Comparison of ENCODE assay signal across 11 cellular contexts in the genomic region with DNA sequence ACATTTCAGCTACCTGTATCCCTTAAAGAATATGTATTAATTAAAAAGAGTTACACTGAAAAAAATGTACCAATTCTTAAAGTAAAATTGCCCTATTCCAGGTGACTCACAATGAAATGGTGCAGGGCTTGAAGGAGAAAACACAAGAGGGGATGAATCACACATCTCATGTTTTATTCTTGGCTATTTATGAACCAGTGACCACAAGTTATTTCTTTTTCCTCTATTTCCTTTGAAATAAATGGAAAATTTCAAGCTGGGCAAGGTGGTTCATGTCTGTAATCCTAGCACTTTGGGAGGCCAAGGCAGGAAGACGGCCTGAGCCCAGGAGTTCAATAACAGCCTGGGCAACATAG.
A peak's percentile ranks its signal among the peaks of the same experiment; 100 is the strongest.
DNase-seq lines count a peak whose midpoint lies in the region; ATAC-seq, FAIRE-seq and TF ChIP-seq lines count a peak whose summit lies in the region.
"Had no signal": no experiment of that assay in that cellular context is flagged by ENCODE, and none has a peak within 500 bp of the region (broad histone marks: within the 10 kb centered on the region; RNA-seq: fewer than 3 reads in every experiment).

No MANE protein-coding gene starts in this region.

- DNase-seq in AG08395 (ENCODE audit: low spot score) (peak; percentile 76), HFFc6 (peak; percentile 84), amniotic stem cell (lab: John Stamatoyannopoulos, UW) (peak; percentile 61), kidney tubule cell (ENCODE audit: low spot score) (peak; percentile 87), DMS79 treated with DMSO at 0.1 percent for 48 hours (lab: John Stamatoyannopoulos, UW) (no peak), GM19239 (ENCODE audit: insufficient read length, low spot score) (no peak)
- DNase-seq: DMS153, NCI-H524, T-helper 17 cell had no signal

- H3K9me3 Mint-ChIP-seq in HFFc6 = no peaks in the 10 kb centered on the region

- peaks cover 2% of the 10 kb centered on the region for H3K27me3 Mint-ChIP-seq in HFFc6 (ENCODE audit: insufficient read depth)
- H3K27me3 Mint-ChIP-seq: T-helper 17 cell had no signal

- H3K36me3 Mint-ChIP-seq in HFFc6 (ENCODE audit: low read depth) = peaks cover 32% of the 10 kb centered on the region

- H3K27ac Mint-ChIP-seq in HFFc6 = peak overlapping the region; percentile 95
- H3K27ac Mint-ChIP-seq: T-helper 17 cell had no signal

- no peak for FAIRE-seq in GM19239 (lab: Jason Lieb, UNC)

- peak overlapping the region; percentile 76 for H3K4me3 Mint-ChIP-seq in HFFc6
- H3K4me3 Mint-ChIP-seq: T-helper 17 cell had no signal

- ATAC-seq in GM21390 (IDR thresholded peaks at IDR 0.05; ENCODE audit: unreplicated experiment) (no peak), GM18868 (IDR thresholded peaks at IDR 0.05; ENCODE audit: unreplicated experiment) (no peak)
- ATAC-seq: T-helper 17 cell had no signal

- no peak for TF ChIP-seq CTCF in HFFc6 (IDR thresholded peaks at IDR 0.05)

- H3K4me1 Mint-ChIP-seq in HFFc6 (ENCODE audit: low read depth) = peaks cover 79% of the 10 kb centered on the region

Comparison
In these comparisons a context has a peak if more than half of its experiments do, and no peak if none do; other contexts are left out.
1. DNase-seq: peak in AG08395 (single experiment), HFFc6 (single experiment), amniotic stem cell (single experiment) and kidney tubule cell (single experiment); none in DMS79 treated with DMSO at 0.1 percent for 48 hours (single experiment) and GM19239 (single experiment).